ENCODE assay signal across 8 cellular contexts in genomic region chr10:71396714-71397339, GRCh38.
DNase-seq lines count a peak whose midpoint lies in the region; FAIRE-seq and TF ChIP-seq lines count a peak whose summit lies in the region.

CDH23 (plus strand) TSS chr10:71396920; CDS start chr10:71439832, 42,912 bp downstream.

- peaks cover 7% of the 10 kb centered on the region for H3K4me1 Mint-ChIP-seq in activated naive CD8-positive, alpha-beta T cell (ENCODE audit: low read depth)

- H3K27me3 ChIP-seq in ACC112 (ENCODE audit: insufficient read depth, low read length) (peaks cover 87% of the 10 kb centered on the region), stomach smooth muscle (ENCODE audit: control insufficient read depth in 1 of 2, insufficient read depth in 2 of 2, low read length in 2 of 2) (peaks cover 23 to 35% of the 10 kb centered on the region in 2 donors)

- H3K9me3 Mint-ChIP-seq in activated naive CD8-positive, alpha-beta T cell (ENCODE audit: low read depth) = no peaks in the 10 kb centered on the region

- H3K4me1 ChIP-seq in ACC112 (ENCODE audit: control insufficient read depth, insufficient read depth, low read length, unreplicated experiment) (no peaks in the 10 kb centered on the region), stomach smooth muscle (ENCODE audit: control insufficient read depth, insufficient read depth, low read length) (peaks cover 21% of the 10 kb centered on the region)

- no peaks in the 10 kb centered on the region for H3K79me2 ChIP-seq in ACC112 (ENCODE audit: control insufficient read depth, insufficient read depth, low read length, unreplicated experiment)

- peak within 1 kb of the TSS; percentile 79 for H3K4me3 Mint-ChIP-seq in activated naive CD8-positive, alpha-beta T cell

- peak within 1 kb of the TSS in 1 of 2 donors; percentile 29 for H3K9ac ChIP-seq in stomach smooth muscle (ENCODE audit: low read length in 2 of 2)

- FAIRE-seq in H54 (lab: Jason Lieb, UNC) = no peak

- H2AFZ ChIP-seq in ACC112 (ENCODE audit: low read length, unreplicated experiment) = peak within 1 kb of the TSS; percentile 10

- POLR2A ChIA-PET in HEK293T (lab: Yijun Ruan, JAX) = no interaction called here

- no peak within 1 kb of the TSS for H3K27ac ChIP-seq in ACC112 (ENCODE audit: low read depth, low read length)
- H3K27ac ChIP-seq in stomach smooth muscle (ENCODE audit: low read length) = no peak within 1 kb of the TSS

- no peaks in the 10 kb centered on the region for H3K36me3 ChIP-seq in ACC112 (ENCODE audit: insufficient read depth, low read length)
- no peaks in the 10 kb centered on the region for H3K36me3 ChIP-seq in stomach smooth muscle (ENCODE audit: control insufficient read depth in 2 of 2, insufficient read depth in 2 of 2, low read length in 2 of 2)

- TF ChIP-seq POLR2A in H54 (IDR thresholded peaks at IDR 0.05; ENCODE audit: low read depth, low read length) = no peak

- H3K27ac Mint-ChIP-seq in activated naive CD8-positive, alpha-beta T cell = no peak within 1 kb of the TSS

- no peaks in the 10 kb centered on the region for H3K36me3 Mint-ChIP-seq in activated naive CD8-positive, alpha-beta T cell

- H3K9me3 ChIP-seq in stomach smooth muscle (ENCODE audit: control insufficient read depth in 2 of 2, low read length in 2 of 2) = no peaks in the 10 kb centered on the region

- H3K27me3 Mint-ChIP-seq in activated naive CD8-positive, alpha-beta T cell = peaks cover 30% of the 10 kb centered on the region

- CTCF ChIA-PET in HEK293T (lab: Yijun Ruan, JAX) = no interaction called here

- peak; percentile 72 for DNase-seq in HEK293T (ENCODE audit: extremely low spot score)
- peak; percentile 74 for DNase-seq in islet precursor cell
- no peak for DNase-seq in putamen (ENCODE audit: low spot score)
- no peak for DNase-seq in H54 (ENCODE audit: insufficient read length, low spot score)
- DNase-seq in COLO829 (ENCODE audit: low spot score) = no peak

- H3K4me3 ChIP-seq in ACC112 (ENCODE audit: low read depth, low read length) (peak within 1 kb of the TSS; percentile 68), stomach smooth muscle (ENCODE audit: low read length in 2 of 2) (peak within 1 kb of the TSS; percentile 5 to 75)

TF ChIP-seq in HEK293T, 16 proteins besides CTCF, POLR2A, EP300 and RAD21:
- TF ChIP-seq ARNT (IDR thresholded peaks at IDR 0.05) = no peak
- no peak for TF ChIP-seq CTBP1 (IDR thresholded peaks at IDR 0.05; ENCODE audit: borderline replicate concordance)
- TF ChIP-seq LEF1 (IDR thresholded peaks at IDR 0.05; ENCODE audit: borderline replicate concordance) = no peak
- no peak for TF ChIP-seq SP1 (IDR thresholded peaks at IDR 0.05)
- TF ChIP-seq NFRKB (IDR thresholded peaks at IDR 0.05) = no peak
- TF ChIP-seq ZNF384 (IDR thresholded peaks at IDR 0.05) = no peak
- TF ChIP-seq HDGF (IDR thresholded peaks at IDR 0.05; ENCODE audit: borderline replicate concordance) = no peak
- no peak for TF ChIP-seq ELF4 (IDR thresholded peaks at IDR 0.05)
- no peak for TF ChIP-seq FOXA1 (IDR thresholded peaks at IDR 0.05)
- TF ChIP-seq SUZ12 (IDR thresholded peaks at IDR 0.05) = no peak
- TF ChIP-seq PKNOX1 (IDR thresholded peaks at IDR 0.05) = no peak
- TF ChIP-seq BHLHE40 (IDR thresholded peaks at IDR 0.05; ENCODE audit: borderline replicate concordance) = no peak
TF ChIP-seq in HEK293T: peak in this region for 0.

Comparison
In these comparisons a context has a peak if more than half of its experiments do, and no peak if none do; other contexts are left out.
1. DNase-seq: peak in HEK293T (single experiment) and islet precursor cell (single experiment); none in putamen (single experiment), H54 (single experiment) and COLO829 (single experiment).